ENCODE assay signal across 8 cellular contexts in genomic region chr14:92951912-92952471, GRCh38. TPM values are rescaled to one million over a fixed set of nuclear protein-coding genes. Genes with fewer than 3 reads are reported as not detected.
DNase-seq lines count a peak whose midpoint lies in the region; ATAC-seq lines count a peak whose summit lies in the region.

No MANE protein-coding gene starts in this region.

- H3K27me3 Mint-ChIP-seq in activated CD4-positive, alpha-beta T cell treated with anti-CD3 and anti-CD28 coated beads for 36 hours, result no peaks in the 10 kb centered on the region

- H3K4me3 Mint-ChIP-seq in activated CD4-positive, alpha-beta T cell treated with anti-CD3 and anti-CD28 coated beads for 36 hours, result no peak overlapping the region

- no peaks in the 10 kb centered on the region for H3K27me3 ChIP-seq in layer of hippocampus (ENCODE audit: control insufficient read depth, insufficient read depth, low read length)

- CTCF ChIA-PET in activated CD4-positive, alpha-beta T cell treated with anti-CD3 and anti-CD28 coated beads for 36 hours (lab: Charles Lee), result interaction anchor here (0.6 to 2.7 kb wide), 17 partner anchors 14 to 797 kb away, joined by 3 to 22 read pairs (median 4); no protein-coding TSS in a partner anchor

- POLR2A ChIA-PET in activated CD4-positive, alpha-beta T cell treated with anti-CD3 and anti-CD28 coated beads for 36 hours (lab: Charles Lee), result no interaction called here

- peak; percentile 68 for ATAC-seq in HG02884 (IDR thresholded peaks at IDR 0.05; ENCODE audit: unreplicated experiment)
- peak; percentile 99 for ATAC-seq in activated CD4-positive, alpha-beta T cell treated with anti-CD3 and anti-CD28 coated beads for 36 hours

- intact Hi-C loops in activated CD4-positive, alpha-beta T cell treated with anti-CD3 and anti-CD28 coated beads for 36 hours (cut with DNase I, micrococcal nuclease), result loop anchor here (1.0 to 10.0 kb wide), 5 partner anchors 187 to 665 kb away; no protein-coding TSS in a partner anchor

- H3K27ac ChIP-seq in layer of hippocampus (ENCODE audit: low read depth, low read length), result peak overlapping the region; percentile 52

- H3K9me3 Mint-ChIP-seq in activated CD4-positive, alpha-beta T cell treated with anti-CD3 and anti-CD28 coated beads for 36 hours (ENCODE audit: low read depth), result no peaks in the 10 kb centered on the region

- no peak overlapping the region for H3K27ac Mint-ChIP-seq in activated CD4-positive, alpha-beta T cell treated with anti-CD3 and anti-CD28 coated beads for 36 hours

- H3K36me3 Mint-ChIP-seq in activated CD4-positive, alpha-beta T cell treated with anti-CD3 and anti-CD28 coated beads for 36 hours (ENCODE audit: low read depth), result no peaks in the 10 kb centered on the region

- DNase-seq in NCI-H1417 (lab: John Stamatoyannopoulos, UW) (peak; percentile 70 to 82 (median 79)), NCI-H1417 treated with DMSO at 0.1 percent for 48 hours (lab: John Stamatoyannopoulos, UW) (no peak), NCI-H2196 (lab: John Stamatoyannopoulos, UW; ENCODE audit: unreplicated experiment) (peak; percentile 30), cerebellar cortex (ENCODE audit: low spot score) (peak; percentile 79)
- peak; percentile 89 for DNase-seq in activated CD4-positive, alpha-beta T cell treated with anti-CD3 and anti-CD28 coated beads for 36 hours
- peak; percentile 83 for DNase-seq in stimulated activated CD4-positive, alpha-beta T cell treated with anti-CD3 and anti-CD28 coated beads, Interleukin-4, amount 100 ng/mL, for 24 hours

- peaks cover 5% of the 10 kb centered on the region for H3K4me1 Mint-ChIP-seq in activated CD4-positive, alpha-beta T cell treated with anti-CD3 and anti-CD28 coated beads for 36 hours

RNA-seq across cellular contexts. Expression of gene CHGA, which starts 29.0 kb away (rescaled TPM):
- not detected for total RNA-seq in activated CD4-positive, alpha-beta T cell treated with anti-CD3 and anti-CD28 coated beads for 36 hours
